1 cellular context compared by ENCODE assay signal in the genomic region with DNA sequence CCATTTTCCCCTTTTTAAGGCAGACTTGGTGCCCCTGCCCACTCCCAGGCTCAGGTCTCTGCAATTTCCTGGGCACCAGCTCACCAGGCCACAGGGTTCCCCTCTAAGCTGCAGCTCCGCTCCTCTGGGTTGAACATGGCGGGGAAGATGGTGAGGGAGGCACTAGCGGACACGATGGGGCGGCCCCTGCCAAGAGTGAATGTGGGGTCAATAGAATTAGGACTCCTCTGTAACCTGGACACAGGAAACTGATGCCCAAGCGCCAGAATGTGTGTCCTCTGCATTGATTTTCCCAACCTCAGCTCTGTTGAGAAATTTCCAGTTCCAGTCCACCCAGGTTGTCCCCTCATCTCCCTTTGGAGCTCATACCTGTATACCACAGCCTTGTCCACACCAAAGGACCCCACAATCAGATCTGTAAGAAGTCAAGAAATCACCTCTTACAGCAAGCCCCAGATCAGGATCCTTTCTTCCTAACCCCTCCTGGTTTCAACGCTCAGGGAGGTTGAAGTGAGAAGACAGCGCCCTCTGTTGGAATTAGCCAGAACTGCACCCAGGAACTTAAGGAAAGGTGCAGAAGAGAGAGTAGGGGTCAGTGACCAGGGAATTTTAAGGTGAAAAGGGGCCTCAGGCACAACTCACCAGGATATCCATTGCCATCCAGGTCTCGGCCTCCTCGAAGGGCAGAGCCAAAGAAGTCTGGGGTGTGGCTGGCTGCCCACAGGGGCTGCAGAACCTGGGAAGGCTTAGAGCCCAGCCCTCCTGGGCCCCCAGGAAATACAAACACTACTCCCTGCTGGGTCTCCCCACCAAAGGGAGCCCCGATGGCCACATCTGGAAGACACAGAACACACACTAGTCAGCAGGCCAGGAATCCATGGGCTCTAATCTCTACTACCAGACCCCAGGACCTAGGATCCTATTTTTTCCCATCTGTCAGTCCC.
TF ChIP-seq lines count a peak whose summit lies in the region.

No MANE protein-coding gene starts in this region.

TF ChIP-seq in GM12878, 131 proteins besides CTCF, POLR2A, EP300 and RAD21:
- TF ChIP-seq WRNIP1 (IDR thresholded peaks at IDR 0.05; ENCODE audit: borderline replicate concordance, low read depth, low read length) (no peak), E2F4 (IDR thresholded peaks at IDR 0.05; ENCODE audit: low read depth, low read length) (no peak), SRF (IDR thresholded peaks at IDR 0.05; ENCODE audit: low read depth in 2 of 2, low read length in 2 of 2) (no peak), TARDBP (IDR thresholded peaks at IDR 0.05; ENCODE audit: borderline replicate concordance) (no peak), MTA3 (IDR thresholded peaks at IDR 0.05; ENCODE audit: borderline replicate concordance, low read length) (no peak), PAX5 (IDR thresholded peaks at IDR 0.05; ENCODE audit: borderline replicate concordance, low read depth, low read length) (no peak), BHLHE40 (IDR thresholded peaks at IDR 0.05; ENCODE audit: borderline replicate concordance in 1 of 2, low read depth in 2 of 2, low read length in 1 of 2) (0 out of 4 replicates have a peak, but pooled peaks of 1 of the 2 experiments have one; percentile 27), STAT1 (conservative IDR thresholded peaks at IDR 0.05) (no peak), NFIC (IDR thresholded peaks at IDR 0.05; ENCODE audit: low read depth, low read length) (no peak), SMAD1 (IDR thresholded peaks at IDR 0.05; ENCODE audit: low read depth, partially characterized antibody) (no peak), RELA (IDR thresholded peaks at IDR 0.05; ENCODE audit: borderline replicate concordance, partially characterized antibody) (no peak), RAD51 (IDR thresholded peaks at IDR 0.05) (no peak), SMC3 (IDR thresholded peaks at IDR 0.05; ENCODE audit: borderline replicate concordance, low read length) (peak; percentile 18; the same call in 1 of the 2 replicates), ZBED1 (IDR thresholded peaks at IDR 0.05; ENCODE audit: borderline replicate concordance) (no peak), CBX5 (IDR thresholded peaks at IDR 0.05; ENCODE audit: low read depth) (no peak)
- TF ChIP-seq, protein P1, sequence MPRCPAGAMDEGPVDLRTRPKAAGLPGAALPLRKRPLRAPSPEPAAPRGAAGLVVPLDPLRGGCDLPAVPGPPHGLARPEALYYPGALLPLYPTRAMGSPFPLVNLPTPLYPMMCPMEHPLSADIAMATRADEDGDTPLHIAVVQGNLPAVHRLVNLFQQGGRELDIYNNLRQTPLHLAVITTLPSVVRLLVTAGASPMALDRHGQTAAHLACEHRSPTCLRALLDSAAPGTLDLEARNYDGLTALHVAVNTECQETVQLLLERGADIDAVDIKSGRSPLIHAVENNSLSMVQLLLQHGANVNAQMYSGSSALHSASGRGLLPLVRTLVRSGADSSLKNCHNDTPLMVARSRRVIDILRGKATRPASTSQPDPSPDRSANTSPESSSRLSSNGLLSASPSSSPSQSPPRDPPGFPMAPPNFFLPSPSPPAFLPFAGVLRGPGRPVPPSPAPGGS (IDR thresholded peaks at IDR 0.05; ENCODE audit: borderline replicate concordance, insufficient read depth, low read depth, low read length, poor library complexity, severe bottlenecking): no peak
- TF ChIP-seq, protein P2, sequence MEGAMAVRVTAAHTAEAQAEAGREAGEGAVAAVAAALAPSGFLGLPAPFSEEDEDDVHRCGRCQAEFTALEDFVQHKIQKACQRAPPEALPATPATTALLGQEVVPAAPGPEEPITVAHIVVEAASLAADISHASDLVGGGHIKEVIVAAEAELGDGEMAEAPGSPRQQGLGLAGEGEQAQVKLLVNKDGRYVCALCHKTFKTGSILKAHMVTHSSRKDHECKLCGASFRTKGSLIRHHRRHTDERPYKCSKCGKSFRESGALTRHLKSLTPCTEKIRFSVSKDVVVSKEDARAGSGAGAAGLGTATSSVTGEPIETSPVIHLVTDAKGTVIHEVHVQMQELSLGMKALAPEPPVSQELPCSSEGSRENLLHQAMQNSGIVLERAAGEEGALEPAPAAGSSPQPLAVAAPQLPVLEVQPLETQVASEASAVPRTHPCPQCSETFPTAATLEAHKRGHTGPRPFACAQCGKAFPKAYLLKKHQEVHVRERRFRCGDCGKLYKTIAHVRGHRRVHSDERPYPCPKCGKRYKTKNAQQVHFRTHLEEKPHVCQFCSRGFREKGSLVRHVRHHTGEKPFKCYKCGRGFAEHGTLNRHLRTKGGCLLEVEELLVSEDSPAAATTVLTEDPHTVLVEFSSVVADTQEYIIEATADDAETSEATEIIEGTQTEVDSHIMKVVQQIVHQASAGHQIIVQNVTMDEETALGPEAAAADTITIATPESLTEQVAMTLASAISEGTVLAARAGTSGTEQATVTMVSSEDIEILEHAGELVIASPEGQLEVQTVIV (IDR thresholded peaks at IDR 0.05; ENCODE audit: borderline replicate concordance, partially characterized antibody): no peak
- TF ChIP-seq, protein P3, sequence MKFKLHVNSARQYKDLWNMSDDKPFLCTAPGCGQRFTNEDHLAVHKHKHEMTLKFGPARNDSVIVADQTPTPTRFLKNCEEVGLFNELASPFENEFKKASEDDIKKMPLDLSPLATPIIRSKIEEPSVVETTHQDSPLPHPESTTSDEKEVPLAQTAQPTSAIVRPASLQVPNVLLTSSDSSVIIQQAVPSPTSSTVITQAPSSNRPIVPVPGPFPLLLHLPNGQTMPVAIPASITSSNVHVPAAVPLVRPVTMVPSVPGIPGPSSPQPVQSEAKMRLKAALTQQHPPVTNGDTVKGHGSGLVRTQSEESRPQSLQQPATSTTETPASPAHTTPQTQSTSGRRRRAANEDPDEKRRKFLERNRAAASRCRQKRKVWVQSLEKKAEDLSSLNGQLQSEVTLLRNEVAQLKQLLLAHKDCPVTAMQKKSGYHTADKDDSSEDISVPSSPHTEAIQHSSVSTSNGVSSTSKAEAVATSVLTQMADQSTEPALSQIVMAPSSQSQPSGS (IDR thresholded peaks at IDR 0.05; ENCODE audit: low read length): no peak
